In genomic region chr1:112395832-112396667, GRCh38 we compare ENCODE assay signal across 8 cellular contexts. TPM values are rescaled to one million over a fixed set of nuclear protein-coding genes. Genes with fewer than 3 reads are reported as not detected.
DNase-seq lines count a peak whose midpoint lies in the region; ATAC-seq and TF ChIP-seq lines count a peak whose summit lies in the region.

CTTNBP2NL (plus strand) TSS chr1:112396214; CDS start chr1:112416166, 19,952 bp downstream.

- ATAC-seq in DND-41 (ENCODE audit: insufficient read depth, low read depth) (peak; percentile 99), GM23338 (peak; percentile 90), RWPE2 (ENCODE audit: low read depth) (peak; percentile 85)
- ATAC-seq in stimulated activated naive CD8-positive, alpha-beta T cell treated with anti-CD3 and anti-CD28 coated beads, Interleukin-15, amount 100 ng/mL, for 72 hours = peak; percentile 95

- no peaks in the 10 kb centered on the region for H3K27me3 ChIP-seq in DND-41 (ENCODE audit: insufficient read depth, low read length, poor library complexity)
- no peaks in the 10 kb centered on the region for H3K27me3 ChIP-seq in GM23338 (ENCODE audit: insufficient read depth)
- no peaks in the 10 kb centered on the region for H3K27me3 ChIP-seq in RWPE2 (ENCODE audit: insufficient read depth, poor library complexity, severe bottlenecking)
- H3K27me3 ChIP-seq in neural cell (ENCODE audit: insufficient read depth, low read depth, low read length) = no peaks in the 10 kb centered on the region

- TF ChIP-seq EP300 in neural cell (conservative IDR thresholded peaks at IDR 0.05; ENCODE audit: poor library complexity, severe bottlenecking) = peak; percentile 33

- H3K36me3 Mint-ChIP-seq in GM23338 (ENCODE audit: low read depth) = no peaks in the 10 kb centered on the region

- H3K4me3 Mint-ChIP-seq in GM23338 = peak within 1 kb of the TSS; percentile 98
- peak within 1 kb of the TSS; percentile 86 to 98 for H3K4me3 Mint-ChIP-seq in stimulated activated naive CD8-positive, alpha-beta T cell treated with anti-CD3 and anti-CD28 coated beads, Interleukin-15, amount 100 ng/mL, for 72 hours

- H3K9me3 ChIP-seq in DND-41 (ENCODE audit: insufficient read depth, low read length, severe bottlenecking) (no peaks in the 10 kb centered on the region), RWPE2 (ENCODE audit: severe bottlenecking) (no peaks in the 10 kb centered on the region), neural cell (ENCODE audit: low read length) (no peaks in the 10 kb centered on the region)

- DNase-seq in DND-41 (peak; percentile 89), GM23338 (ENCODE audit: low spot score) (peak; percentile 99), LHCN-M2 (ENCODE audit: low read depth) (peak; percentile 94), RWPE2 (ENCODE audit: low spot score) (peak; percentile 93), activated gamma-delta T cell (lab: John Stamatoyannopoulos, UW) (peak; percentile 63), fibroblast of the conjunctiva (ENCODE audit: low read depth) (peak; percentile 90)
- peak; percentile 68 to 74 for DNase-seq in stimulated activated naive CD8-positive, alpha-beta T cell treated with anti-CD3 and anti-CD28 coated beads, Interleukin-15, amount 100 ng/mL, for 72 hours

- no peaks in the 10 kb centered on the region for H3K9me3 Mint-ChIP-seq in GM23338
- no peaks in the 10 kb centered on the region for H3K9me3 Mint-ChIP-seq in stimulated activated naive CD8-positive, alpha-beta T cell treated with anti-CD3 and anti-CD28 coated beads, Interleukin-15, amount 100 ng/mL, for 72 hours

- H3K9me2 ChIP-seq in GM23338 (ENCODE audit: insufficient read depth) (no peaks in the 10 kb centered on the region), neural cell (ENCODE audit: insufficient read depth, low read length) (no peaks in the 10 kb centered on the region)

- H3K9ac ChIP-seq in DND-41 (ENCODE audit: low read depth, low read length) (peak within 1 kb of the TSS; percentile 60), neural cell (ENCODE audit: low read length) (peak within 1 kb of the TSS; percentile 99)

- no peak for TF ChIP-seq RAD21 in neural cell (conservative IDR thresholded peaks at IDR 0.05)

- no peaks in the 10 kb centered on the region for H4K20me1 ChIP-seq in DND-41 (ENCODE audit: insufficient read depth, low read length)
- H4K20me1 ChIP-seq in GM23338 (replicated peaks; ENCODE audit: insufficient read depth) = peaks cover 22% of the 10 kb centered on the region; the same call in 1 of the 2 replicates
- no peaks in the 10 kb centered on the region for H4K20me1 ChIP-seq in neural cell (ENCODE audit: insufficient read depth)

- H3K27me3 Mint-ChIP-seq in GM23338 (ENCODE audit: insufficient read depth, low read depth, poor library complexity) = peaks cover 2% of the 10 kb centered on the region
- peaks cover 34% of the 10 kb centered on the region for H3K27me3 Mint-ChIP-seq in stimulated activated naive CD8-positive, alpha-beta T cell treated with anti-CD3 and anti-CD28 coated beads, Interleukin-15, amount 100 ng/mL, for 72 hours

- H3K27ac Mint-ChIP-seq in GM23338 = peak within 1 kb of the TSS; percentile 99
- peak within 1 kb of the TSS in 1 of 2 donors; percentile 54 for H3K27ac Mint-ChIP-seq in stimulated activated naive CD8-positive, alpha-beta T cell treated with anti-CD3 and anti-CD28 coated beads, Interleukin-15, amount 100 ng/mL, for 72 hours

- no peaks in the 10 kb centered on the region for H3K36me3 ChIP-seq in DND-41 (ENCODE audit: insufficient read depth, low read length)
- H3K36me3 ChIP-seq in GM23338 (ENCODE audit: insufficient read depth) = no peaks in the 10 kb centered on the region
- no peaks in the 10 kb centered on the region for H3K36me3 ChIP-seq in RWPE2 (ENCODE audit: low read depth)
- H3K36me3 ChIP-seq in neural cell (ENCODE audit: insufficient read depth, low read length) = no peaks in the 10 kb centered on the region

- H3F3A ChIP-seq in GM23338 (replicated peaks; ENCODE audit: low read depth) (no peaks in the 10 kb centered on the region), neural cell (ENCODE audit: insufficient read depth, low read length, poor library complexity, severe bottlenecking) (no peaks in the 10 kb centered on the region)

- H3K4me3 ChIP-seq in DND-41 (ENCODE audit: low read depth in 1 of 2, low read length in 2 of 2) (peak within 1 kb of the TSS; percentile 77 to 84), GM23338 (peak within 1 kb of the TSS; percentile 94), RWPE2 (ENCODE audit: severe bottlenecking) (peak within 1 kb of the TSS; percentile 50), neural cell (ENCODE audit: low read length) (peak within 1 kb of the TSS; percentile 97)

- H2AFZ ChIP-seq in DND-41 (ENCODE audit: low read depth, low read length) (peak within 1 kb of the TSS; percentile 89), GM23338 (peak within 1 kb of the TSS; percentile 29; the same call in 1 of the 2 replicates), neural cell (ENCODE audit: low read depth, low read length) (peak within 1 kb of the TSS; percentile 91)

- H3K4me1 ChIP-seq in DND-41 (ENCODE audit: insufficient read depth, low read length) = peaks cover 25% of the 10 kb centered on the region
- H3K4me1 ChIP-seq in GM23338 (ENCODE audit: insufficient read depth) = peaks cover 32% of the 10 kb centered on the region
- peaks cover 42% of the 10 kb centered on the region for H3K4me1 ChIP-seq in RWPE2 (ENCODE audit: insufficient read depth, poor library complexity, severe bottlenecking)

- peaks cover 42% of the 10 kb centered on the region for H3K4me1 Mint-ChIP-seq in GM23338
- H3K4me1 Mint-ChIP-seq in stimulated activated naive CD8-positive, alpha-beta T cell treated with anti-CD3 and anti-CD28 coated beads, Interleukin-15, amount 100 ng/mL, for 72 hours = peaks cover 35% of the 10 kb centered on the region

- H3K79me2 ChIP-seq in DND-41 (ENCODE audit: insufficient read depth, low read length) = peaks cover 15% of the 10 kb centered on the region
- H3K79me2 ChIP-seq in GM23338 (replicated peaks; ENCODE audit: insufficient read depth) = peaks cover 48% of the 10 kb centered on the region
- H3K79me2 ChIP-seq in neural cell (replicated peaks; ENCODE audit: insufficient read depth, low read length) = peaks cover 48% of the 10 kb centered on the region

- H3K4me2 ChIP-seq in DND-41 (ENCODE audit: insufficient read depth, low read length) = peak within 1 kb of the TSS; percentile 96
- peak within 1 kb of the TSS; percentile 87 for H3K4me2 ChIP-seq in GM23338
- peak within 1 kb of the TSS; percentile 86 for H3K4me2 ChIP-seq in neural cell (ENCODE audit: low read length)

- TF ChIP-seq CTCF in DND-41 (IDR thresholded peaks at IDR 0.05; ENCODE audit: borderline replicate concordance, extremely low read depth, low read length, poor library complexity, severe bottlenecking) (no peak), GM23338 (conservative IDR thresholded peaks at IDR 0.05; ENCODE audit: low read depth in 2 of 2) (no peak), RWPE2 (IDR thresholded peaks at IDR 0.05; ENCODE audit: poor library complexity, severe bottlenecking) (no peak), neural cell (IDR thresholded peaks at IDR 0.05; ENCODE audit: poor library complexity, severe bottlenecking) (no peak)

- peak within 1 kb of the TSS; percentile 74 for H3K27ac ChIP-seq in DND-41 (ENCODE audit: low read length)
- peak within 1 kb of the TSS; percentile 95 for H3K27ac ChIP-seq in GM23338 (ENCODE audit: low read depth)
- peak within 1 kb of the TSS; percentile 98 for H3K27ac ChIP-seq in RWPE2 (ENCODE audit: poor library complexity, severe bottlenecking)
- H3K27ac ChIP-seq in neural cell (ENCODE audit: low read length) = peak within 1 kb of the TSS; percentile 97

TF ChIP-seq in neural cell, 6 proteins besides CTCF, POLR2A, EP300 and RAD21:
- TF ChIP-seq SMC3 (conservative IDR thresholded peaks at IDR 0.05; ENCODE audit: poor library complexity) = no peak
- peak; percentile 94 for TF ChIP-seq POLR2AphosphoS5 (IDR thresholded peaks at IDR 0.05)
- TF ChIP-seq EZH2 (IDR thresholded peaks at IDR 0.05; ENCODE audit: borderline replicate concordance, insufficient read depth, low read length, poor library complexity, severe bottlenecking) = no peak
- peak; percentile 35 for TF ChIP-seq REST (IDR thresholded peaks at IDR 0.05; ENCODE audit: borderline replicate concordance)
- no peak for TF ChIP-seq TAF1 (IDR thresholded peaks at IDR 0.05; ENCODE audit: low read depth)
- peak; percentile 41 for TF ChIP-seq MXI1 (conservative IDR thresholded peaks at IDR 0.05; ENCODE audit: poor library complexity, severe bottlenecking)
TF ChIP-seq in neural cell: peak in this region for 3.

RNA-seq across cellular contexts. Expression of gene CTTNBP2NL, which starts in this region (rescaled TPM):
- 13.3 and 18.5 TPM in 2 replicates for total RNA-seq in GM23338 (2014; rRNA removed; shearing (Covaris generic))
- polyA plus RNA-seq in GM23338 (2016; fragmentation: Nextera tagmentation; extraction: Ambion mirVana) (28.9 and 31.0 TPM in 2 replicates), neural cell (11.8 and 12.5 TPM in 2 replicates)
- 12.3 and 15.0 TPM in 2 replicates for total RNA-seq in LHCN-M2 (2014; rRNA removed)
- polyA plus RNA-seq in LHCN-M2 (2012) = 10.0 TPM
- polyA minus RNA-seq in neural cell = 57.5 and 69.9 TPM in 2 replicates

Comparison
In these comparisons a context has a peak if more than half of its experiments do, and no peak if none do; other contexts are left out.
1. Peak in every context shown above with its lines: DNase-seq, ATAC-seq, H3K4me3 ChIP-seq and H3K27ac ChIP-seq.
2. H2AFZ ChIP-seq: peak in every context shown above with its lines; median percentile 91 in neural cell; 89 in DND-41; 29 in GM23338.